ENCODE assay signal across 8 cellular contexts in genomic region chr2:203014456-203015199, GRCh38. TPM values are rescaled to one million over a fixed set of nuclear protein-coding genes. Genes with fewer than 3 reads are reported as not detected.
DNase-seq lines count a peak whose midpoint lies in the region; ATAC-seq lines count a peak whose summit lies in the region.

Gene NBEAL1, plus strand, starts transcription at chr2:203014875. Its CDS starts 1,510 bp downstream, at chr2:203016385.

- intact Hi-C loops in dendritic cell treated with granulocyte-macrophage colony-stimulating factor and Interleukin-4, amounts not matched to agents 40 ng/mL and 50 ng/mL, for 4 days (cut with micrococcal nuclease): loop anchor here (2.0 to 10.0 kb wide), 3 partner anchors 50 to 640 kb away; partner anchors contain the start of genes BMPR2, CARF and WDR12

- H3K4me1 ChIP-seq in BLaER1 treated with 17β-estradiol and CSF1 and Interleukin-3, amounts not matched to agents 10 nM and 100 nM: peaks cover 15 to 49% (median 25%) of the 10 kb centered on the region in 10 experiments; a peak in 18 of 20 replicates

- peak within 1 kb of the TSS; percentile 99 for H3K4me3 Mint-ChIP-seq in dendritic cell treated with granulocyte-macrophage colony-stimulating factor and Interleukin-4, amounts not matched to agents 40 ng/mL and 50 ng/mL, for 4 days

- peaks cover 33% of the 10 kb centered on the region for H3K4me1 Mint-ChIP-seq in dendritic cell treated with granulocyte-macrophage colony-stimulating factor and Interleukin-4, amounts not matched to agents 40 ng/mL and 50 ng/mL, for 4 days (ENCODE audit: low read depth)

- H3K36me3 Mint-ChIP-seq in dendritic cell treated with granulocyte-macrophage colony-stimulating factor and Interleukin-4, amounts not matched to agents 40 ng/mL and 50 ng/mL, for 4 days (ENCODE audit: low read depth): peaks cover 13% of the 10 kb centered on the region

- H4K20me1 ChIP-seq in BLaER1 treated with 17β-estradiol and CSF1 and Interleukin-3, amounts not matched to agents 10 nM and 100 nM: no peaks in the 10 kb centered on the region

- peak within 1 kb of the TSS; percentile 73 to 97 (median 91) for H3K4me2 ChIP-seq in BLaER1 treated with 17β-estradiol and CSF1 and Interleukin-3, amounts not matched to agents 10 nM and 100 nM

- H3K27me3 Mint-ChIP-seq in dendritic cell treated with granulocyte-macrophage colony-stimulating factor and Interleukin-4, amounts not matched to agents 40 ng/mL and 50 ng/mL, for 4 days: peaks cover 2% of the 10 kb centered on the region

- H3K36me3 ChIP-seq in BLaER1 treated with 17β-estradiol and CSF1 and Interleukin-3, amounts not matched to agents 10 nM and 100 nM: no peaks in the 10 kb centered on the region

- peak within 1 kb of the TSS; percentile 39 to 89 (median 72); a peak in 21 of 22 replicates for H3K27ac ChIP-seq in BLaER1 treated with 17β-estradiol and CSF1 and Interleukin-3, amounts not matched to agents 10 nM and 100 nM

- peak within 1 kb of the TSS; percentile 95 for H3K27ac Mint-ChIP-seq in dendritic cell treated with granulocyte-macrophage colony-stimulating factor and Interleukin-4, amounts not matched to agents 40 ng/mL and 50 ng/mL, for 4 days

- peak; percentile 97 for ATAC-seq in GM19351 (IDR thresholded peaks at IDR 0.05; ENCODE audit: unreplicated experiment)
- ATAC-seq in HG03521 (IDR thresholded peaks at IDR 0.05; ENCODE audit: unreplicated experiment): peak; percentile 96
- peak; percentile 97 for ATAC-seq in left lobe of liver

- DNase-seq in NCI-H748 (lab: John Stamatoyannopoulos, UW; ENCODE audit: unreplicated experiment) (peak; percentile 99), left lobe of liver (ENCODE audit: low spot score) (peak; percentile 99)
- DNase-seq in activated CD4-positive, alpha-beta T cell treated with anti-CD3 and anti-CD28 coated beads, Interleukin-2, amount 50 U/mL, for 1 hour: peak; percentile 94
- peak; percentile 92 for DNase-seq in stimulated activated CD4-positive, alpha-beta T cell treated with anti-CD3 and anti-CD28 coated beads, Interleukin-2, amount 100 ng/mL, for 4 hours (ENCODE audit: low read depth)

- peak within 1 kb of the TSS; percentile 73 to 90 (median 83) for H3K9ac ChIP-seq in BLaER1 treated with 17β-estradiol and CSF1 and Interleukin-3, amounts not matched to agents 10 nM and 100 nM

- no peaks in the 10 kb centered on the region for H3K9me3 Mint-ChIP-seq in dendritic cell treated with granulocyte-macrophage colony-stimulating factor and Interleukin-4, amounts not matched to agents 40 ng/mL and 50 ng/mL, for 4 days

- H3K27me3 ChIP-seq in BLaER1 treated with 17β-estradiol and CSF1 and Interleukin-3, amounts not matched to agents 10 nM and 100 nM: no peaks in the 10 kb centered on the region

- no peaks in the 10 kb centered on the region for H3K9me3 ChIP-seq in BLaER1 treated with 17β-estradiol and CSF1 and Interleukin-3, amounts not matched to agents 10 nM and 100 nM (replicated peaks in 1 of 11)

- peak within 1 kb of the TSS; percentile 64 to 93 (median 84) for H3K4me3 ChIP-seq in BLaER1 treated with 17β-estradiol and CSF1 and Interleukin-3, amounts not matched to agents 10 nM and 100 nM

RNA-seq across cellular contexts. Expression of gene NBEAL1, which starts in this region (rescaled TPM):
- 19.9 TPM for total RNA-seq in left lobe of liver

Comparison
In these comparisons a context has a peak if more than half of its experiments do, and no peak if none do; other contexts are left out.
1. Peak in every context shown above with its lines: DNase-seq, ATAC-seq, H3K4me3 ChIP-seq and H3K27ac ChIP-seq.